In genomic region chr20:35304956-35305355, GRCh38 we compare ENCODE assay signal across 10 cellular contexts. TPM values are rescaled to one million over a fixed set of nuclear protein-coding genes. Genes with fewer than 3 reads are reported as not detected.
DNase-seq lines count a peak whose midpoint lies in the region; ATAC-seq and TF ChIP-seq lines count a peak whose summit lies in the region.
"Had no signal": no experiment of that assay in that cellular context is flagged by ENCODE, and none has a peak within 500 bp of the region (broad histone marks: within the 10 kb centered on the region; RNA-seq: fewer than 3 reads in every experiment).

No MANE protein-coding gene starts in this region.

- no peak overlapping the region for H2AFZ ChIP-seq in hepatocyte

- DNase-seq in activated naive CD4-positive, alpha-beta T cell treated with anti-CD3 and anti-CD28 coated beads, Interleukin-2, amount 10 ng/mL, durations not matched to agents 7 days and 5 days: no peak
- DNase-seq in activated naive CD4-positive, alpha-beta T cell treated with Interleukin-2 at 50 U/mL for 16 hours: no peak
- DNase-seq in activated T-helper 2 cell treated with anti-CD3 and anti-CD28 coated beads, Interferon-gamma antibody, Interleukin-2, Interleukin-4, amounts not matched to agents 10 μg/mL and 5 μg/mL and 100 μg/mL, durations not matched to agents 14 hours and 24 hours and 36 hours (ENCODE audit: low spot score): no peak
- DNase-seq in hepatocyte (ENCODE audit: low spot score): peak; percentile 4
- DNase-seq in tibial artery: no peak
- DNase-seq in NCI-H1930 (lab: John Stamatoyannopoulos, UW): no peak
- DNase-seq: Karpas-422, NCI-H2171 treated with DMSO at 0.1 percent for 48 hours had no signal

- H3K4me1 ChIP-seq in hepatocyte (ENCODE audit: insufficient read depth) (peaks cover 49% of the 10 kb centered on the region), tibial artery (peaks cover 11 to 47% (median 37%) of the 10 kb centered on the region in 4 donors)

- H3K27ac ChIP-seq in hepatocyte (peak overlapping the region; percentile 98), tibial artery (peak overlapping the region; percentile 68 to 77)

- H3K79me2 ChIP-seq in hepatocyte: no peaks in the 10 kb centered on the region

- intact Hi-C loops in activated T-helper 2 cell treated with anti-CD3 and anti-CD28 coated beads, Interferon-gamma antibody, Interleukin-2, Interleukin-4, amounts not matched to agents 10 μg/mL and 5 μg/mL and 100 μg/mL, durations not matched to agents 14 hours and 24 hours and 36 hours (cut with micrococcal nuclease): loop anchor here (1.0 kb wide), 1 partner anchor 134 kb away; no protein-coding TSS in a partner anchor
- intact Hi-C loops in tibial artery (cut with DNase I; ENCODE audit: low total_unique reads): loop anchor here (5.0 kb wide), 1 partner anchor 132 kb away; the partner anchor contains the start of gene GDF5

- no peaks in the 10 kb centered on the region for H3K36me3 ChIP-seq in hepatocyte (replicated peaks; ENCODE audit: insufficient read depth, low read depth)
- peaks cover 0 to 8% (median 0%) of the 10 kb centered on the region in 3 donors for H3K36me3 ChIP-seq in tibial artery

- 97% methylated on average over 6 of the region's 6 CpGs for WGBS in hepatocyte (ENCODE audit: low lambda C conversion rate, missing lambda C conversion rate)

- no peaks in the 10 kb centered on the region for H3K27me3 Mint-ChIP-seq in activated naive CD4-positive, alpha-beta T cell treated with anti-CD3 and anti-CD28 coated beads, Interleukin-2, amount 10 ng/mL, durations not matched to agents 7 days and 5 days
- H3K27me3 Mint-ChIP-seq in activated T-helper 2 cell treated with anti-CD3 and anti-CD28 coated beads, Interferon-gamma antibody, Interleukin-2, Interleukin-4, amounts not matched to agents 10 μg/mL and 5 μg/mL and 100 μg/mL, durations not matched to agents 14 hours and 24 hours and 36 hours (ENCODE audit: low read depth): no peaks in the 10 kb centered on the region

- peak overlapping the region; percentile 34 for H3K27ac Mint-ChIP-seq in activated naive CD4-positive, alpha-beta T cell treated with anti-CD3 and anti-CD28 coated beads, Interleukin-2, amount 10 ng/mL, durations not matched to agents 7 days and 5 days
- H3K27ac Mint-ChIP-seq in activated T-helper 2 cell treated with anti-CD3 and anti-CD28 coated beads, Interferon-gamma antibody, Interleukin-2, Interleukin-4, amounts not matched to agents 10 μg/mL and 5 μg/mL and 100 μg/mL, durations not matched to agents 14 hours and 24 hours and 36 hours: peak overlapping the region; percentile 93

- no peaks in the 10 kb centered on the region for H3K9me2 ChIP-seq in hepatocyte (replicated peaks; ENCODE audit: insufficient read depth)

- no peak overlapping the region for H3K4me3 Mint-ChIP-seq in activated naive CD4-positive, alpha-beta T cell treated with anti-CD3 and anti-CD28 coated beads, Interleukin-2, amount 10 ng/mL, durations not matched to agents 7 days and 5 days
- H3K4me3 Mint-ChIP-seq in activated T-helper 2 cell treated with anti-CD3 and anti-CD28 coated beads, Interferon-gamma antibody, Interleukin-2, Interleukin-4, amounts not matched to agents 10 μg/mL and 5 μg/mL and 100 μg/mL, durations not matched to agents 14 hours and 24 hours and 36 hours (ENCODE audit: low read depth): no peak overlapping the region

- no peaks in the 10 kb centered on the region for H3K9me3 Mint-ChIP-seq in activated naive CD4-positive, alpha-beta T cell treated with anti-CD3 and anti-CD28 coated beads, Interleukin-2, amount 10 ng/mL, durations not matched to agents 7 days and 5 days
- H3K9me3 Mint-ChIP-seq in activated T-helper 2 cell treated with anti-CD3 and anti-CD28 coated beads, Interferon-gamma antibody, Interleukin-2, Interleukin-4, amounts not matched to agents 10 μg/mL and 5 μg/mL and 100 μg/mL, durations not matched to agents 14 hours and 24 hours and 36 hours: no peaks in the 10 kb centered on the region

- TF ChIP-seq CTCF in hepatocyte (IDR thresholded peaks at IDR 0.05; ENCODE audit: poor library complexity) (no peak), tibial artery (IDR thresholded peaks at IDR 0.05) (no peak)

- H3K4me2 ChIP-seq in hepatocyte: no peak overlapping the region

- H3K36me3 Mint-ChIP-seq in activated naive CD4-positive, alpha-beta T cell treated with anti-CD3 and anti-CD28 coated beads, Interleukin-2, amount 10 ng/mL, durations not matched to agents 7 days and 5 days: peaks cover 1% of the 10 kb centered on the region
- H3K36me3 Mint-ChIP-seq in activated T-helper 2 cell treated with anti-CD3 and anti-CD28 coated beads, Interferon-gamma antibody, Interleukin-2, Interleukin-4, amounts not matched to agents 10 μg/mL and 5 μg/mL and 100 μg/mL, durations not matched to agents 14 hours and 24 hours and 36 hours (ENCODE audit: low read depth): peaks cover 6% of the 10 kb centered on the region

- H3K27me3 ChIP-seq in hepatocyte (no peaks in the 10 kb centered on the region), tibial artery (no peaks in the 10 kb centered on the region)

- no peaks in the 10 kb centered on the region for H4K20me1 ChIP-seq in hepatocyte (ENCODE audit: insufficient read depth, poor library complexity, severe bottlenecking)

- H3K4me3 ChIP-seq in hepatocyte (no peak overlapping the region), tibial artery (no peak overlapping the region)

- ATAC-seq in HG03565 (IDR thresholded peaks at IDR 0.05; ENCODE audit: unreplicated experiment) (no peak), HG03135 (IDR thresholded peaks at IDR 0.05; ENCODE audit: unreplicated experiment) (no peak)

- H3K4me1 Mint-ChIP-seq in activated naive CD4-positive, alpha-beta T cell treated with anti-CD3 and anti-CD28 coated beads, Interleukin-2, amount 10 ng/mL, durations not matched to agents 7 days and 5 days: peaks cover 23% of the 10 kb centered on the region
- H3K4me1 Mint-ChIP-seq in activated T-helper 2 cell treated with anti-CD3 and anti-CD28 coated beads, Interferon-gamma antibody, Interleukin-2, Interleukin-4, amounts not matched to agents 10 μg/mL and 5 μg/mL and 100 μg/mL, durations not matched to agents 14 hours and 24 hours and 36 hours (ENCODE audit: low read depth): peaks cover 30% of the 10 kb centered on the region

- CTCF ChIA-PET in activated naive CD4-positive, alpha-beta T cell treated with anti-CD3 and anti-CD28 coated beads, Interleukin-2, amount 10 ng/mL, durations not matched to agents 7 days and 5 days (lab: Charles Lee): interaction anchor here (0.9 to 8.6 kb wide), 10 partner anchors 13 to 472 kb away, joined by 3 to 104 read pairs (median 8); partner anchors contain the start of gene GDF5

- no peaks in the 10 kb centered on the region for H3K9me3 ChIP-seq in hepatocyte (ENCODE audit: low read depth)
- no peaks in the 10 kb centered on the region for H3K9me3 ChIP-seq in tibial artery

RNA-seq across cellular contexts. Expression of gene FAM83C, which starts 12.7 kb away (rescaled TPM):
- not detected in 2 replicates for total RNA-seq in activated T-helper 2 cell treated with anti-CD3 and anti-CD28 coated beads, Interferon-gamma antibody, Interleukin-2, Interleukin-4, amounts not matched to agents 10 μg/mL and 5 μg/mL and 100 μg/mL, durations not matched to agents 14 hours and 24 hours and 36 hours
- total RNA-seq in hepatocyte: not detected in 2 replicates
- polyA plus RNA-seq in hepatocyte: 0.10 TPM in 1 of 2 replicates, not detected in the other

RNA-seq across cellular contexts. Expression of gene EIF6, which starts 20.4 kb away (rescaled TPM):
- total RNA-seq in activated T-helper 2 cell treated with anti-CD3 and anti-CD28 coated beads, Interferon-gamma antibody, Interleukin-2, Interleukin-4, amounts not matched to agents 10 μg/mL and 5 μg/mL and 100 μg/mL, durations not matched to agents 14 hours and 24 hours and 36 hours: 179 and 183 TPM in 2 replicates
- 108 and 112 TPM in 2 replicates for total RNA-seq in hepatocyte
- polyA plus RNA-seq in hepatocyte: 207 and 230 TPM in 2 replicates

RNA-seq across cellular contexts. Expression of gene MMP24OS, which starts 27.0 kb away (rescaled TPM):
- total RNA-seq in activated T-helper 2 cell treated with anti-CD3 and anti-CD28 coated beads, Interferon-gamma antibody, Interleukin-2, Interleukin-4, amounts not matched to agents 10 μg/mL and 5 μg/mL and 100 μg/mL, durations not matched to agents 14 hours and 24 hours and 36 hours: 31.4 and 33.0 TPM in 2 replicates
- 16.9 and 19.0 TPM in 2 replicates for total RNA-seq in hepatocyte
- polyA plus RNA-seq in hepatocyte: 58.5 and 60.1 TPM in 2 replicates
